In the genomic region with DNA sequence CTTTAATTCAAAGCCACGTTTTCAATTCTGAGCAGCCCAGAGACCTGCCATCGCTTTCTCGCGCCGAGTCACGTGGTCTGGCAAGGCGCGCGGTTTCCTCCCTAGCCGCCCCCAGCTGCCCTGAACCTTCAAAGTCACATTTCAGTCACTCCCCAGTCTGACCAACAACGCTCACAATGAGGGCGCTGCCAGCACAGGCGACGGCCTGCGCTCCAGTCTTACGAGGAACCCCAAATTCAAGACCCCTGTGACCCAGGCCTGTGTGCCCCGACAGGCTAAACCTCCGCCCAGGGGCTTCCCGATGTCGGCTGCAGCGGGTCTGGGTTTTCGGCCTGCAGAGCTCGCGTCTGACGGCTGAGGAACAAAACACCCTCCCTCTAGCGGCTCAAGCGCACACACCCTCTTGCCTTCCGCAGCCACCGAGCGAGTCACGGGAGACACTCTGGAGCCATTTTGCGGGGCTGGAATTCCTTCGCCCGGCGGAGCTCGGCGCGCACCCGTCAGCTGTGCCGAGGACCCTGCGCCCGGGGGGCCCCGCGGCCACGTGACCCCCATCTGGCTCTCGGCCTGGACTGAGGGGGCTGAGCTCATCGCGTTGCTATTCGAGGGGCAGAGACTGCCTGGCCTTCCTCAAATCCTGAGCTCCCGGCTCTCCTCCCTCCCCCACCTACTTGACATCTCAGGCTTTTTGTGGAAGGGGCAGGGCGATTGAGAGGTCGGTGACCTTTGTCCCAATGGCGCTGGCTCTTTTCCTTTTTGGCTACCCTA, we compare ENCODE assay signal across 8 cellular contexts.
DNase-seq lines count a peak whose midpoint lies in the region; ATAC-seq, FAIRE-seq and TF ChIP-seq lines count a peak whose summit lies in the region.

No MANE protein-coding gene starts in this region.

- peak; percentile 71 for DNase-seq in GM12865 (ENCODE audit: low read depth)
- peak; percentile 16 for DNase-seq in NCI-H1694 treated with DMSO at 0.1 percent for 48 hours (lab: John Stamatoyannopoulos, UW)
- DNase-seq in WTC11 (ENCODE audit: low spot score): peak; percentile 79
- DNase-seq in caudate nucleus (lab: John Stamatoyannopoulos, UW): peak in 58 of 61 donors; percentile 1 to 90 (median 60)
- DNase-seq in immature natural killer cell: peak; percentile 74 to 76 (median 75)
- peak; percentile 74 for DNase-seq in small intestine
- DNase-seq in Kasumi-1 (lab: John Stamatoyannopoulos, UW): no peak

- peaks cover 24% of the 10 kb centered on the region for H3K27me3 Mint-ChIP-seq in WTC11 (ENCODE audit: low read depth)
- H3K27me3 Mint-ChIP-seq in immature natural killer cell (ENCODE audit: low read depth in 3 of 3): peaks cover 4 to 18% (median 11%) of the 10 kb centered on the region in 3 donors

- peaks cover 0 to 6% of the 10 kb centered on the region in 2 donors for H3K4me1 ChIP-seq in small intestine (ENCODE audit: control insufficient read depth in 2 of 2, insufficient read depth in 1 of 2, low read depth in 1 of 2, low read length in 1 of 2)

- POLR2A ChIA-PET in WTC11 (lab: Charles Lee): interaction anchor here (0.6 to 1.2 kb wide), 4 partner anchors 23 to 725 kb away, joined by 3 read pairs; no protein-coding TSS in a partner anchor

- H3K4me1 Mint-ChIP-seq in WTC11 (peaks cover 36% of the 10 kb centered on the region), immature natural killer cell (peaks cover 29 to 36% of the 10 kb centered on the region in 2 donors)

- ATAC-seq in HG02588 (IDR thresholded peaks at IDR 0.05; ENCODE audit: unreplicated experiment) (peak; percentile 84), WTC11 (peak; percentile 79)

- H3K36me3 Mint-ChIP-seq in WTC11 (peaks cover 10% of the 10 kb centered on the region), immature natural killer cell (peaks cover 9 to 25% (median 15%) of the 10 kb centered on the region in 3 donors)

- CTCF ChIA-PET in WTC11 (lab: Charles Lee): interaction anchor here (0.6 to 3.3 kb wide), 35 partner anchors 9 to 794 kb away, joined by 3 to 21 read pairs (median 4); no protein-coding TSS in a partner anchor

- TF ChIP-seq CTCF in GM12865 (IDR thresholded peaks at IDR 0.05; ENCODE audit: insufficient read depth, low read depth, low read length, missing control alignments): peak; percentile 57
- no peak for TF ChIP-seq CTCF in WTC11 (IDR thresholded peaks at IDR 0.05)

- H3K36me3 ChIP-seq in small intestine (ENCODE audit: control insufficient read depth in 2 of 2, insufficient read depth in 2 of 2, low read length in 2 of 2): no peaks in the 10 kb centered on the region

- H3K27ac Mint-ChIP-seq in WTC11 (peak overlapping the region; percentile 92), immature natural killer cell (peak overlapping the region; percentile 75 to 92 (median 91))

- FAIRE-seq in small intestine (lab: Jason Lieb, UNC): no peak

- 1 to 2% (median 2%) methylated on average over 43 to 53 of the region's 53 CpGs for WGBS in small intestine, 3 donors

- no peaks in the 10 kb centered on the region for H3K9me3 ChIP-seq in small intestine (ENCODE audit: control insufficient read depth, low read depth)

- no peaks in the 10 kb centered on the region for H3K9me3 Mint-ChIP-seq in WTC11
- H3K9me3 Mint-ChIP-seq in immature natural killer cell: no peaks in the 10 kb centered on the region

- H3K27ac ChIP-seq in caudate nucleus (ENCODE audit: low read depth, low read length) (peak overlapping the region; percentile 86), small intestine (ENCODE audit: low read depth in 1 of 2, low read length in 1 of 2) (peak overlapping the region; percentile 92 to 96)

- H3K27me3 ChIP-seq in small intestine (ENCODE audit: control insufficient read depth in 2 of 2, insufficient read depth in 2 of 2, low read length in 2 of 2): no peaks in the 10 kb centered on the region

- H3K4me3 Mint-ChIP-seq in WTC11 (peak overlapping the region; percentile 72), immature natural killer cell (peak overlapping the region; percentile 80 to 90 (median 87))

- H3K4me3 ChIP-seq in GM12865 (ENCODE audit: low read depth, low read length) (peak overlapping the region; percentile 31), small intestine (ENCODE audit: low read depth in 1 of 2, low read length in 2 of 2) (peak overlapping the region; percentile 24 to 63)

TF ChIP-seq in WTC11, 78 proteins besides CTCF, POLR2A, EP300 and RAD21 (continues in another document):
- TF ChIP-seq ARID4B (CRISPR knock-in tag; IDR thresholded peaks at IDR 0.05; ENCODE audit: borderline replicate concordance): no peak
- peak; percentile 73; the same call in 1 of the 2 replicates for TF ChIP-seq CREM (CRISPR knock-in tag; IDR thresholded peaks at IDR 0.05)
- TF ChIP-seq, protein P1, sequence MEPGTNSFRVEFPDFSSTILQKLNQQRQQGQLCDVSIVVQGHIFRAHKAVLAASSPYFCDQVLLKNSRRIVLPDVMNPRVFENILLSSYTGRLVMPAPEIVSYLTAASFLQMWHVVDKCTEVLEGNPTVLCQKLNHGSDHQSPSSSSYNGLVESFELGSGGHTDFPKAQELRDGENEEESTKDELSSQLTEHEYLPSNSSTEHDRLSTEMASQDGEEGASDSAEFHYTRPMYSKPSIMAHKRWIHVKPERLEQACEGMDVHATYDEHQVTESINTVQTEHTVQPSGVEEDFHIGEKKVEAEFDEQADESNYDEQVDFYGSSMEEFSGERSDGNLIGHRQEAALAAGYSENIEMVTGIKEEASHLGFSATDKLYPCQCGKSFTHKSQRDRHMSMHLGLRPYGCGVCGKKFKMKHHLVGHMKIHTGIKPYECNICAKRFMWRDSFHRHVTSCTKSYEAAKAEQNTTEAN (CRISPR knock-in tag; IDR thresholded peaks at IDR 0.05): peak; percentile 87
- no peak for TF ChIP-seq JAZF1 (CRISPR knock-in tag; IDR thresholded peaks at IDR 0.05)
- TF ChIP-seq, protein P2, sequence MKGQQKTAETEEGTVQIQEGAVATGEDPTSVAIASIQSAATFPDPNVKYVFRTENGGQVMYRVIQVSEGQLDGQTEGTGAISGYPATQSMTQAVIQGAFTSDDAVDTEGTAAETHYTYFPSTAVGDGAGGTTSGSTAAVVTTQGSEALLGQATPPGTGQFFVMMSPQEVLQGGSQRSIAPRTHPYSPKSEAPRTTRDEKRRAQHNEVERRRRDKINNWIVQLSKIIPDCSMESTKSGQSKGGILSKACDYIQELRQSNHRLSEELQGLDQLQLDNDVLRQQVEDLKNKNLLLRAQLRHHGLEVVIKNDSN (CRISPR knock-in tag; IDR thresholded peaks at IDR 0.05): peak; percentile 93
- TF ChIP-seq ZNF281 (CRISPR knock-in tag; IDR thresholded peaks at IDR 0.05): 0 out of 2 replicates have a peak, but pooled peaks have one; percentile 26
- 0 out of 2 replicates have a peak, but pooled peaks have one; percentile 10 for TF ChIP-seq NFATC4 (CRISPR knock-in tag; IDR thresholded peaks at IDR 0.05)
- TF ChIP-seq HMGA2 (CRISPR knock-in tag; IDR thresholded peaks at IDR 0.05): no peak
- 0 out of 2 replicates have a peak, but pooled peaks have one; percentile 29 for TF ChIP-seq SMAD4 (CRISPR knock-in tag; IDR thresholded peaks at IDR 0.05)

Comparison
In these comparisons a context has a peak if more than half of its experiments do, and no peak if none do; other contexts are left out.
1. DNase-seq: peak in GM12865 (single experiment), NCI-H1694 treated with DMSO at 0.1 percent for 48 hours (single experiment), WTC11 (single experiment), caudate nucleus (58 of 61), immature natural killer cell (3 of 3) and small intestine (single experiment); none in Kasumi-1 (0 of 2).